Comparison of ENCODE assay signal across 8 cellular contexts in the genomic region with DNA sequence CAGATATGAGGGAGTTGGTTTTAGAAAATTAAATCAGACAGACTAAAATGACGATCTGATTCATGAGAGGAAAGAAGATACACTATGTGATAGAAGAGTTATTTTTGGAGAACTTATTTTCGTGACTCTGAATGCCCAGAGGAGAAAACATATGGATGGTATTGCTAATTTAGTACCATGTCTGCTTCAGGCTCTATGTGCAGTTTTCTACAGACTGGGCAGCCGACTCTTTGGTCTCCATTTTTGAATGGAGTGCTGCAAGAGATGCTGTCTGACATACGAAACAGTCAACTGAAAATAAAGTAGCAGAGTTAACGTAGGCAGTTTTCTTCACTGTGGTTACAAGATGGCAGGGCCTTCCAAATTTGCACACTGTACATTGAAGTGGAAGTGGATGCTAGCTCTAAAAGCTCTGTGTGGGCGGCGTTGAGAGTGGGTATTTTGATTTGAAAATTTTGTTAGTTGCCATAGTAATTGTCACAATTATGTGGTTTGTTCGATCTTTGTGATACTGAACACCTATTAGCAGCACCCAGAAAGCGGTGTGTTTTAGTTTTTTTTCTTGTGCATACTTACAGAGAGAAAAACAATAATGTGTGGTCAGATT.
A peak's percentile ranks its signal among the peaks of the same experiment; 100 is the strongest.
DNase-seq lines count a peak whose midpoint lies in the region; ATAC-seq, FAIRE-seq and TF ChIP-seq lines count a peak whose summit lies in the region.

No MANE protein-coding gene starts in this region.

- CTCF ChIA-PET in K562 (lab: Yijun Ruan, JAX; ENCODE audit: low intra/inter-chr PET ratio) = no interaction called here

- no peaks in the 10 kb centered on the region for H3K9me1 ChIP-seq in K562 (ENCODE audit: control insufficient read depth, insufficient read depth, low read length)

- in situ Hi-C loops in K562 (cut with MboI) = no loop called here

- H3K9me3 ChIP-seq in K562 (replicated peaks; ENCODE audit: control insufficient read depth, insufficient read depth, low read depth, low read length) = no peaks in the 10 kb centered on the region
- no peaks in the 10 kb centered on the region for H3K9me3 ChIP-seq in psoas muscle

- no peak for TF ChIP-seq RAD21 in K562 (CRISPR knock-in tag; conservative IDR thresholded peaks at IDR 0.05 in 1 of 2, IDR thresholded peaks at IDR 0.05 in 1 of 2)

- BruUV-seq in K562 (replicated peaks; lab: Mats Ljungman, UMichigan) = no TSS peak

- H3K4me1 ChIP-seq in K562 (replicated peaks in 1 of 2; ENCODE audit: control insufficient read depth in 2 of 2, insufficient read depth in 2 of 2, low read length in 2 of 2) (no peaks in the 10 kb centered on the region; a peak in 1 of 5 replicates), psoas muscle (peaks cover 10% of the 10 kb centered on the region)

- POLR2A ChIA-PET in K562 (lab: Yijun Ruan, JAX) = interaction anchor here (0.5 kb wide), 1 partner anchor 252 kb away, joined by 8 read pairs; no protein-coding TSS in a partner anchor

- no peak overlapping the region for H3K27ac ChIP-seq in K562 (ENCODE audit: extremely low read depth, low read depth, low read length)
- peak overlapping the region; percentile 62 for H3K27ac ChIP-seq in psoas muscle

- H3K79me2 ChIP-seq in K562 (ENCODE audit: control insufficient read depth, insufficient read depth, low read length) = no peaks in the 10 kb centered on the region

- H4K20me1 ChIP-seq in K562 (replicated peaks; ENCODE audit: control insufficient read depth, insufficient read depth, low read length) = no peaks in the 10 kb centered on the region

- no peak overlapping the region for H3K9ac ChIP-seq in K562 (ENCODE audit: insufficient read depth in 1 of 2, low read depth in 2 of 2, low read length in 2 of 2)

- peak; percentile 36; the same call in 1 of the 2 replicates for TF ChIP-seq POLR2A in Raji (IDR thresholded peaks at IDR 0.05; ENCODE audit: insufficient read depth, low read depth, low read length)
- TF ChIP-seq POLR2A in K562 (conservative IDR thresholded peaks at IDR 0.05) = no peak

- H3K36me3 ChIP-seq in K562 (ENCODE audit: control insufficient read depth, insufficient read depth, low read length) = no peaks in the 10 kb centered on the region
- no peaks in the 10 kb centered on the region for H3K36me3 ChIP-seq in psoas muscle (ENCODE audit: insufficient read depth in 1 of 2, low read depth in 1 of 2)

- H3K4me3 ChIP-seq in K562 = no peak overlapping the region
- no peak overlapping the region for H3K4me3 ChIP-seq in psoas muscle

- intact Hi-C loops in K562 (cut with micrococcal nuclease) = no loop called here
- intact Hi-C loops in psoas muscle (cut with DNase I) = no loop called here

- TF ChIP-seq EP300 in K562 (IDR thresholded peaks at IDR 0.05; ENCODE audit: low read length) = no peak

- no peaks in the 10 kb centered on the region for H3K27me3 ChIP-seq in K562 (ENCODE audit: control insufficient read depth in 2 of 2, insufficient read depth in 2 of 2, low read length in 2 of 2)
- no peaks in the 10 kb centered on the region for H3K27me3 ChIP-seq in psoas muscle (ENCODE audit: insufficient read depth in 3 of 3, low read length in 2 of 3)

- H2AFZ ChIP-seq in K562 (ENCODE audit: low read depth, low read length) = peak overlapping the region; percentile 81

- 8% methylated on average over 9 of the region's 9 CpGs for WGBS in K562 (ENCODE audit: insufficient coverage, low coverage, missing lambda C conversion rate)
- 62 to 70% (median 70%) methylated on average over 9 of the region's 9 CpGs for WGBS in psoas muscle, 3 donors

- DNase-seq in K562 (ENCODE audit: extremely low read depth in 1 of 4, low spot score in 3 of 4) (no peak), psoas muscle (no peak), SK-N-DZ (ENCODE audit: low spot score) (no peak), HCEC 1CT (no peak), DMS79 (lab: John Stamatoyannopoulos, UW) (no peak)

- no peak for TF ChIP-seq CTCF in K562 (IDR thresholded peaks at IDR 0.05 in 2 of 3, conservative IDR thresholded peaks at IDR 0.05 in 1 of 3; ENCODE audit: insufficient read depth in 2 of 3, low read depth in 1 of 3, low read length in 3 of 3)
- no peak for TF ChIP-seq CTCF in psoas muscle (IDR thresholded peaks at IDR 0.05)

- ATAC-seq in GM18858 (IDR thresholded peaks at IDR 0.05; ENCODE audit: unreplicated experiment) (peak; percentile 38), HG02798 (IDR thresholded peaks at IDR 0.05; ENCODE audit: poor library complexity, unreplicated experiment) (peak; percentile 77), K562 (no peak), psoas muscle (peak in 2 of 4 donors; percentile 63 to 64)

- no peak for FAIRE-seq in K562 (lab: Jason Lieb, UNC)

- 0 out of 2 replicates have a peak overlapping the region, but pooled peaks have one; percentile 19 for H3K4me2 ChIP-seq in K562 (ENCODE audit: insufficient read depth, low read length)

TF ChIP-seq in K562, 482 proteins besides CTCF, POLR2A, EP300 and RAD21:
- peak; percentile 31 for TF ChIP-seq RFX1 (IDR thresholded peaks at IDR 0.05)
- TF ChIP-seq YY1 (IDR thresholded peaks at IDR 0.05; ENCODE audit: borderline replicate concordance in 1 of 3, control insufficient read depth in 1 of 3, extremely low read depth in 1 of 3, insufficient read depth in 3 of 3, insufficient read length in 1 of 3, insufficient replicate concordance in 2 of 3, low read depth in 1 of 3, low read length in 2 of 3) = peak in 1 of 3 experiments; percentile 37
- no peak for TF ChIP-seq HDAC2 (IDR thresholded peaks at IDR 0.05)
- no peak for TF ChIP-seq SAFB2 (IDR thresholded peaks at IDR 0.05; ENCODE audit: borderline replicate concordance, low read depth, low read length, severe bottlenecking)
